In genomic region chr1:100767176-100767876, GRCh38 we compare ENCODE assay signal across 20 cellular contexts. TPM values are rescaled to one million over a fixed set of nuclear protein-coding genes. Genes with fewer than 3 reads are reported as not detected.
DNase-seq lines count a peak whose midpoint lies in the region; ATAC-seq and TF ChIP-seq lines count a peak whose summit lies in the region.
"Had no signal": no experiment of that assay in that cellular context is flagged by ENCODE, and none has a peak within 500 bp of the region (broad histone marks: within the 10 kb centered on the region; RNA-seq: fewer than 3 reads in every experiment).

No MANE protein-coding gene starts in this region.

- no peaks in the 10 kb centered on the region for H3K9me3 ChIP-seq in A673 (ENCODE audit: low read depth, low read length, poor library complexity, severe bottlenecking)
- no peaks in the 10 kb centered on the region for H3K9me3 ChIP-seq in RWPE2 (ENCODE audit: severe bottlenecking)
- no peaks in the 10 kb centered on the region for H3K9me3 ChIP-seq in fibroblast of lung (ENCODE audit: control insufficient read depth, insufficient read depth, low read depth, low read length)
- H3K9me3 ChIP-seq in OCI-LY7 (ENCODE audit: low read length), result no peaks in the 10 kb centered on the region
- H3K9me3 ChIP-seq: A549, left ventricle myocardium inferior had no signal

- H3K4me3 ChIP-seq in A673 (ENCODE audit: low read depth, low read length, poor library complexity, severe bottlenecking), result no peak overlapping the region
- H3K4me3 ChIP-seq in RWPE2 (ENCODE audit: severe bottlenecking), result no peak overlapping the region
- H3K4me3 ChIP-seq in fibroblast of lung (replicated peaks in 1 of 4; ENCODE audit: control extremely low read depth in 1 of 4, insufficient read depth in 1 of 4, low read depth in 3 of 4, low read length in 4 of 4), result no peak overlapping the region
- H3K4me3 ChIP-seq in OCI-LY7 (ENCODE audit: low read depth, low read length, poor library complexity, severe bottlenecking), result no peak overlapping the region
- H3K4me3 ChIP-seq: A549, left ventricle myocardium inferior had no signal

- H3K27ac ChIP-seq in A673 (ENCODE audit: low read depth, low read length, poor library complexity, severe bottlenecking) (no peak overlapping the region), RWPE2 (ENCODE audit: poor library complexity, severe bottlenecking) (no peak overlapping the region), fibroblast of lung (ENCODE audit: insufficient read depth, low read length) (no peak overlapping the region), OCI-LY7 (ENCODE audit: low read depth, low read length, poor library complexity, severe bottlenecking) (no peak overlapping the region)
- H3K27ac ChIP-seq: A549, C4-2B, left ventricle myocardium inferior, VCaP had no signal

- TF ChIP-seq CTCF in A673 (conservative IDR thresholded peaks at IDR 0.05; ENCODE audit: low read depth, low read length), result no peak
- no peak for TF ChIP-seq CTCF in RWPE2 (IDR thresholded peaks at IDR 0.05; ENCODE audit: poor library complexity, severe bottlenecking)
- TF ChIP-seq CTCF in fibroblast of lung (conservative IDR thresholded peaks at IDR 0.05 in 1 of 2, IDR thresholded peaks at IDR 0.05 in 1 of 2; ENCODE audit: low read depth in 1 of 2, low read length in 2 of 2), result no peak
- no peak for TF ChIP-seq CTCF in OCI-LY7 (conservative IDR thresholded peaks at IDR 0.05; ENCODE audit: low read length)

- peak; percentile 54 for ATAC-seq in RWPE2 (ENCODE audit: low read depth)
- ATAC-seq: A549; activated naive CD8-positive, alpha-beta T cell treated with anti-CD3 and anti-CD28 coated beads, Interleukin-2, amount 50 U/mL, for 24 hours; stimulated activated memory B cell treated with anti-CD40 and anti-IgM and Interleukin-4, amounts not matched to agents 10 μg/mL and 1 μg/mL and 100 μg/mL, for 72 hours had no signal

- intact Hi-C loops in A673 (cut with micrococcal nuclease; ENCODE audit: unreplicated experiment), result no loop called here
- intact Hi-C loops in cardiac septum (cut with DNase I), result no loop called here
- intact Hi-C loops in OCI-LY7 (cut with micrococcal nuclease; ENCODE audit: unreplicated experiment), result no loop called here

- H3K79me2 ChIP-seq in fibroblast of lung (ENCODE audit: control insufficient read depth, insufficient read depth, low read length) (no peaks in the 10 kb centered on the region), OCI-LY7 (ENCODE audit: insufficient read depth, low read depth, low read length) (no peaks in the 10 kb centered on the region)

- BruUV-seq in A673 (replicated peaks; lab: Mats Ljungman, UMichigan), result no TSS peak
- BruUV-seq in OCI-LY7 (replicated peaks; lab: Mats Ljungman, UMichigan), result no TSS peak

- CTCF ChIA-PET in A673 (lab: Charles Lee) (no interaction called here), OCI-LY7 (lab: Charles Lee; ENCODE audit: unreplicated experiment) (no interaction called here)

- POLR2A ChIA-PET in A673 (lab: Charles Lee; ENCODE audit: low non-redundant PET), result no interaction called here
- POLR2A ChIA-PET in OCI-LY7 (lab: Charles Lee), result no interaction called here

- H3K9me2 ChIP-seq in OCI-LY7 (ENCODE audit: insufficient read depth, low read length), result no peaks in the 10 kb centered on the region

- H3K9ac ChIP-seq in fibroblast of lung (ENCODE audit: insufficient read depth, low read length), result no peak overlapping the region

- H3K36me3 ChIP-seq in A673 (ENCODE audit: insufficient read depth, low read length, poor library complexity, severe bottlenecking) (no peaks in the 10 kb centered on the region), RWPE2 (ENCODE audit: low read depth) (no peaks in the 10 kb centered on the region), fibroblast of lung (ENCODE audit: control insufficient read depth, insufficient read depth, low read length) (no peaks in the 10 kb centered on the region), OCI-LY7 (ENCODE audit: insufficient read depth, low read length) (no peaks in the 10 kb centered on the region)
- H3K36me3 ChIP-seq: left ventricle myocardium inferior had no signal

- DNase-seq in A673 (ENCODE audit: low spot score), result peak; percentile 4
- DNase-seq in HCEC 1CT, result peak; percentile 71
- DNase-seq in RWPE2 (ENCODE audit: low spot score), result no peak
- DNase-seq in fibroblast of lung (ENCODE audit: low read depth in 2 of 2), result peak; percentile 16 to 70
- no peak for DNase-seq in cardiac septum (ENCODE audit: low spot score)
- no peak for DNase-seq in activated CD4-positive, alpha-beta T cell treated with anti-CD3 and anti-CD28 coated beads for 4 hours
- no peak for DNase-seq in NCI-H128 (lab: John Stamatoyannopoulos, UW; ENCODE audit: unreplicated experiment)
- DNase-seq in OCI-LY7 (ENCODE audit: low spot score), result no peak
- DNase-seq: activated CD4-positive, alpha-beta T cell treated with anti-CD3 and anti-CD28 coated beads, Interleukin-2, amount 50 U/mL, for 4 hours; activated effector memory CD4-positive, alpha-beta T cell treated with anti-CD3 and anti-CD28 coated beads, Interleukin-2, amount 50 U/mL, for 16 hours; activated naive CD8-positive, alpha-beta T cell treated with anti-CD3 and anti-CD28 coated beads, Interleukin-2, amount 50 U/mL, for 24 hours; KBM-7; left ventricle myocardium inferior; NCI-H2081; NCI-H524; stimulated activated CD4-positive, alpha-beta T cell treated with anti-CD3 and anti-CD28 coated beads, Interleukin-1b, Interleukin-23, amount 100 ng/mL, for 48 hours had no signal

- H4K20me1 ChIP-seq in fibroblast of lung (ENCODE audit: control insufficient read depth, extremely low read depth, insufficient read depth, low read length) (no peaks in the 10 kb centered on the region), OCI-LY7 (ENCODE audit: insufficient read depth, low read length) (no peaks in the 10 kb centered on the region)

- no peaks in the 10 kb centered on the region for H3K27me3 ChIP-seq in A673 (replicated peaks; ENCODE audit: insufficient read depth, low read depth, low read length, poor library complexity)
- no peaks in the 10 kb centered on the region for H3K27me3 ChIP-seq in RWPE2 (ENCODE audit: insufficient read depth, poor library complexity, severe bottlenecking)
- H3K27me3 ChIP-seq in fibroblast of lung (ENCODE audit: control insufficient read depth, insufficient read depth, low read length), result no peaks in the 10 kb centered on the region

- no peaks in the 10 kb centered on the region for H3K4me1 ChIP-seq in A673 (ENCODE audit: insufficient read depth, low read length, poor library complexity, severe bottlenecking)
- H3K4me1 ChIP-seq in RWPE2 (ENCODE audit: insufficient read depth, poor library complexity, severe bottlenecking), result peaks cover 4% of the 10 kb centered on the region
- H3K4me1 ChIP-seq in fibroblast of lung (ENCODE audit: control insufficient read depth, extremely low read depth, insufficient read depth, low read length), result no peaks in the 10 kb centered on the region
- H3K4me1 ChIP-seq in OCI-LY7 (ENCODE audit: insufficient read depth, low read length, poor library complexity, severe bottlenecking), result no peaks in the 10 kb centered on the region
- H3K4me1 ChIP-seq: A549 had no signal

- H3K4me2 ChIP-seq in fibroblast of lung (ENCODE audit: extremely low read depth, insufficient read depth, low read length) (no peak overlapping the region), OCI-LY7 (ENCODE audit: low read length) (no peak overlapping the region)
- H3K4me2 ChIP-seq: A549 had no signal

- H2AFZ ChIP-seq in fibroblast of lung (ENCODE audit: low read length) (no peak overlapping the region), OCI-LY7 (ENCODE audit: low read length) (no peak overlapping the region)

RNA-seq across cellular contexts. Expression of gene VCAM1, which starts 47.8 kb away (rescaled TPM):
- total RNA-seq in A673 (2021) (2.0 and 3.0 TPM in 2 replicates), fibroblast of lung (14.9 and 21.8 TPM in 2 replicates), cardiac septum (6.9 TPM), OCI-LY7 (2022) (not detected in 2 replicates)
- 0.92 and 12.3 TPM in 2 replicates for polyA plus RNA-seq in fibroblast of lung
- 0.45 and 9.6 TPM in 2 replicates for polyA plus RNA-seq in fibroblast of lung (2012)
- 2.3 TPM in 1 of 2 replicates, not detected in the other for polyA minus RNA-seq in fibroblast of lung (ENCODE audit: low replicate concordance)
- total RNA-seq in OCI-LY7 (2014; rRNA removed; shearing (Covaris generic)), result not detected in 2 replicates

Comparison
In these comparisons a context has a peak if more than half of its experiments do, and no peak if none do; other contexts are left out.
1. DNase-seq: peak in A673 (single experiment), HCEC 1CT (single experiment) and fibroblast of lung (2 of 2); none in RWPE2 (single experiment), cardiac septum (single experiment), activated CD4-positive, alpha-beta T cell treated with anti-CD3 and anti-CD28 coated beads for 4 hours (0 of 2), NCI-H128 (single experiment) and OCI-LY7 (single experiment).